Comparison of ENCODE assay signal across 9 cellular contexts in genomic region chr2:226797989-226798421, GRCh38. TPM values are rescaled to one million over a fixed set of nuclear protein-coding genes. Genes with fewer than 3 reads are reported as not detected.
DNase-seq lines count a peak whose midpoint lies in the region; ATAC-seq and TF ChIP-seq lines count a peak whose summit lies in the region.
"Had no signal": no experiment of that assay in that cellular context is flagged by ENCODE, and none has a peak within 500 bp of the region (broad histone marks: within the 10 kb centered on the region; RNA-seq: fewer than 3 reads in every experiment).

No MANE protein-coding gene starts in this region.

- H3K4me3 ChIP-seq in cardiac fibroblast (replicated peaks in 1 of 2; ENCODE audit: low read depth in 2 of 2, low read length in 2 of 2), result peak overlapping the region; percentile 78 to 80
- peak overlapping the region; percentile 70 for H3K4me3 ChIP-seq in upper lobe of right lung

- no peaks in the 10 kb centered on the region for H3K9me3 ChIP-seq in upper lobe of right lung

- peaks cover under 1% of the 10 kb centered on the region for H3K27me3 Mint-ChIP-seq in activated T-cell treated with anti-CD3 and anti-CD28 coated beads, Interleukin-2, amount 50 U/mL, for 24 hours
- peaks cover 2% of the 10 kb centered on the region for H3K27me3 Mint-ChIP-seq in memory B cell

- DNase-seq in activated T-cell treated with anti-CD3 and anti-CD28 coated beads, Interleukin-2, amount 50 U/mL, for 24 hours, result no peak
- no peak for DNase-seq in activated T-cell treated with anti-CD3 and anti-CD28 coated beads, Interleukin-2, amount 50 U/mL, for 1 hour
- DNase-seq in cardiac fibroblast (ENCODE audit: low read depth in 2 of 2) (peak in 1 of 2 donors; percentile 33), memory B cell (ENCODE audit: low spot score in 2 of 2) (no peak), upper lobe of right lung (peak; percentile 62), NK-92 (lab: John Stamatoyannopoulos, UW; ENCODE audit: unreplicated experiment) (no peak), activated gamma-delta T cell (lab: John Stamatoyannopoulos, UW) (no peak)

- peak overlapping the region; percentile 77 for H3K27ac ChIP-seq in upper lobe of right lung

- TF ChIP-seq CTCF in cardiac fibroblast (IDR thresholded peaks at IDR 0.05; ENCODE audit: low read depth, low read length) (no peak), upper lobe of right lung (IDR thresholded peaks at IDR 0.05) (no peak)

- H3K4me3 Mint-ChIP-seq in activated T-cell treated with anti-CD3 and anti-CD28 coated beads, Interleukin-2, amount 50 U/mL, for 24 hours, result peak overlapping the region; percentile 82
- peak overlapping the region; percentile 91 for H3K4me3 Mint-ChIP-seq in memory B cell

- H3K36me3 ChIP-seq in upper lobe of right lung, result no peaks in the 10 kb centered on the region

- peaks cover 31% of the 10 kb centered on the region for H3K4me1 ChIP-seq in upper lobe of right lung

- intact Hi-C loops in upper lobe of right lung (cut with DNase I), result loop anchor here (10.0 kb wide), 1 partner anchor 153 kb away; no protein-coding TSS in a partner anchor

- no peaks in the 10 kb centered on the region for H3K9me3 Mint-ChIP-seq in activated T-cell treated with anti-CD3 and anti-CD28 coated beads, Interleukin-2, amount 50 U/mL, for 24 hours
- no peaks in the 10 kb centered on the region for H3K9me3 Mint-ChIP-seq in memory B cell
- H3K9me3 Mint-ChIP-seq: activated naive CD4-positive, alpha-beta T cell treated with anti-CD3 and anti-CD28 coated beads, Interleukin-2, amount 50 U/mL, for 72 hours had no signal

- H3K27me3 ChIP-seq in upper lobe of right lung, result no peaks in the 10 kb centered on the region

- H3K27ac Mint-ChIP-seq in activated T-cell treated with anti-CD3 and anti-CD28 coated beads, Interleukin-2, amount 50 U/mL, for 24 hours, result no peak overlapping the region
- H3K27ac Mint-ChIP-seq in memory B cell, result no peak overlapping the region
- H3K27ac Mint-ChIP-seq: activated naive CD4-positive, alpha-beta T cell treated with anti-CD3 and anti-CD28 coated beads, Interleukin-2, amount 50 U/mL, for 72 hours had no signal

- ATAC-seq in memory B cell (ENCODE audit: low read depth), result no peak
- no peak for ATAC-seq in upper lobe of right lung
- no peak for ATAC-seq in HG03280 (IDR thresholded peaks at IDR 0.05; ENCODE audit: unreplicated experiment)

- H3K4me1 Mint-ChIP-seq in activated T-cell treated with anti-CD3 and anti-CD28 coated beads, Interleukin-2, amount 50 U/mL, for 24 hours (ENCODE audit: low read depth), result peaks cover 44% of the 10 kb centered on the region
- H3K4me1 Mint-ChIP-seq in memory B cell, result peaks cover 16% of the 10 kb centered on the region

- peaks cover 16% of the 10 kb centered on the region for H3K36me3 Mint-ChIP-seq in activated T-cell treated with anti-CD3 and anti-CD28 coated beads, Interleukin-2, amount 50 U/mL, for 24 hours (ENCODE audit: low read depth)
- no peaks in the 10 kb centered on the region for H3K36me3 Mint-ChIP-seq in memory B cell
- H3K36me3 Mint-ChIP-seq: activated naive CD4-positive, alpha-beta T cell treated with anti-CD3 and anti-CD28 coated beads, Interleukin-2, amount 50 U/mL, for 72 hours had no signal

RNA-seq across cellular contexts. Expression of gene IRS1, which starts 1.6 kb away (rescaled TPM):
- 10.6 TPM for total RNA-seq in upper lobe of right lung

RNA-seq across cellular contexts. Expression of gene RHBDD1, which starts 37.8 kb away (rescaled TPM):
- total RNA-seq in upper lobe of right lung, result 38.4 TPM
